ENCODE assay signal across 29 cellular contexts in genomic region chr10:130234171-130234965, GRCh38.
"Had no signal": no experiment of that assay in that cellular context is flagged by ENCODE, and none has a peak within 500 bp of the region (broad histone marks: within the 10 kb centered on the region; RNA-seq: fewer than 3 reads in every experiment).

No MANE protein-coding gene starts in this region.

- H3K4me3 Mint-ChIP-seq: activated CD4-positive, alpha-beta T cell treated with anti-CD3 and anti-CD28 coated beads, Interleukin-2, amount 10 ng/mL, durations not matched to agents 7 days and 5 days; activated CD8-positive, alpha-beta T cell treated with anti-CD3 and anti-CD28 coated beads, Interleukin-2, amount 10 ng/mL, durations not matched to agents 7 days and 5 days; activated naive CD4-positive, alpha-beta T cell treated with anti-CD3 and anti-CD28 coated beads, Interleukin-2, amount 10 ng/mL, durations not matched to agents 7 days and 5 days; activated naive CD8-positive, alpha-beta T cell treated with anti-CD3 and anti-CD28 coated beads, Interleukin-2, amount 10 ng/mL, durations not matched to agents 7 days and 5 days; activated T-cell treated with anti-CD3 and anti-CD28 coated beads, Interleukin-2, amount 50 U/mL, for 24 hours; brain; dendritic cell treated with granulocyte-macrophage colony-stimulating factor and Interleukin-4, amounts not matched to agents 40 ng/mL and 50 ng/mL, for 4 days; nephron; WTC11 had no signal

- H3K27ac ChIP-seq: ascending aorta, esophagus muscularis mucosa, foreskin keratinocyte, heart right ventricle, left lung, pancreas, psoas muscle, testis, transverse colon, uterus had no signal

- H3K4me1 ChIP-seq: ascending aorta, esophagus muscularis mucosa, foreskin keratinocyte, heart right ventricle, left lung, pancreas, psoas muscle, testis, transverse colon, uterus had no signal

- H3K27me3 ChIP-seq: ascending aorta, esophagus muscularis mucosa, foreskin keratinocyte, heart right ventricle, left lung, pancreas, testis, transverse colon, uterus had no signal

- H3K4me3 ChIP-seq: ascending aorta, esophagus muscularis mucosa, heart right ventricle, left lung, lung, pancreas, psoas muscle, smooth muscle cell, testis, transverse colon, uterus had no signal

- H3K36me3 ChIP-seq: ascending aorta, esophagus muscularis mucosa, heart right ventricle, left lung, pancreas, transverse colon, uterus had no signal

- H3K27ac Mint-ChIP-seq: activated CD4-positive, alpha-beta T cell treated with anti-CD3 and anti-CD28 coated beads, Interleukin-2, amount 10 ng/mL, durations not matched to agents 7 days and 5 days; activated CD8-positive, alpha-beta T cell treated with anti-CD3 and anti-CD28 coated beads, Interleukin-2, amount 10 ng/mL, durations not matched to agents 7 days and 5 days; activated naive CD4-positive, alpha-beta T cell treated with anti-CD3 and anti-CD28 coated beads, Interleukin-2, amount 10 ng/mL, durations not matched to agents 7 days and 5 days; activated naive CD8-positive, alpha-beta T cell treated with anti-CD3 and anti-CD28 coated beads, Interleukin-2, amount 10 ng/mL, durations not matched to agents 7 days and 5 days; activated T-cell treated with anti-CD3 and anti-CD28 coated beads, Interleukin-2, amount 50 U/mL, for 24 hours; brain; dendritic cell treated with granulocyte-macrophage colony-stimulating factor and Interleukin-4, amounts not matched to agents 40 ng/mL and 50 ng/mL, for 4 days; nephron; WTC11 had no signal

- H3K9me3 Mint-ChIP-seq: activated CD4-positive, alpha-beta T cell treated with anti-CD3 and anti-CD28 coated beads, Interleukin-2, amount 10 ng/mL, durations not matched to agents 7 days and 5 days; activated naive CD4-positive, alpha-beta T cell treated with anti-CD3 and anti-CD28 coated beads, Interleukin-2, amount 10 ng/mL, durations not matched to agents 7 days and 5 days; activated T-cell treated with anti-CD3 and anti-CD28 coated beads, Interleukin-2, amount 50 U/mL, for 24 hours; dendritic cell treated with granulocyte-macrophage colony-stimulating factor and Interleukin-4, amounts not matched to agents 40 ng/mL and 50 ng/mL, for 4 days had no signal

- ATAC-seq: activated CD8-positive, alpha-beta T cell treated with anti-CD3 and anti-CD28 coated beads, Interleukin-2, amount 10 ng/mL, durations not matched to agents 7 days and 5 days; foreskin keratinocyte; heart right ventricle; left lung; pancreas; psoas muscle; WTC11 had no signal

- H3K4me1 Mint-ChIP-seq: activated CD4-positive, alpha-beta T cell treated with anti-CD3 and anti-CD28 coated beads, Interleukin-2, amount 10 ng/mL, durations not matched to agents 7 days and 5 days; activated naive CD4-positive, alpha-beta T cell treated with anti-CD3 and anti-CD28 coated beads, Interleukin-2, amount 10 ng/mL, durations not matched to agents 7 days and 5 days; activated naive CD8-positive, alpha-beta T cell treated with anti-CD3 and anti-CD28 coated beads, Interleukin-2, amount 10 ng/mL, durations not matched to agents 7 days and 5 days; nephron; WTC11 had no signal

- H3K4me2 ChIP-seq: smooth muscle cell had no signal

- H3K9me3 ChIP-seq: ascending aorta, left lung, pancreas, testis, transverse colon, uterus had no signal

- DNase-seq: activated CD4-positive, alpha-beta T cell treated with anti-CD3 and anti-CD28 coated beads for 1 hour; activated CD4-positive, alpha-beta T cell treated with anti-CD3 and anti-CD28 coated beads, Interleukin-2, amount 10 ng/mL, durations not matched to agents 7 days and 5 days; activated CD8-positive, alpha-beta T cell treated with anti-CD3 and anti-CD28 coated beads, Interleukin-2, amount 10 ng/mL, durations not matched to agents 7 days and 5 days; activated gamma-delta T cell; activated naive CD4-positive, alpha-beta T cell treated with anti-CD3 and anti-CD28 coated beads, Interleukin-2, amount 10 ng/mL, durations not matched to agents 7 days and 5 days; activated naive CD8-positive, alpha-beta T cell treated with anti-CD3 and anti-CD28 coated beads, Interleukin-2, amount 10 ng/mL, durations not matched to agents 7 days and 5 days; activated T-cell treated with anti-CD3 and anti-CD28 coated beads, Interleukin-2, amount 50 U/mL, for 24 hours; caudate nucleus; foreskin keratinocyte; heart right ventricle; kidney glomerular epithelial cell; left lung; pancreas; psoas muscle; stimulated activated CD4-positive, alpha-beta T cell treated with anti-CD3 and anti-CD28 coated beads, Interleukin-15, amount 100 ng/mL, for 24 hours; stimulated activated CD4-positive, alpha-beta T cell treated with anti-CD3 and anti-CD28 coated beads, Interleukin-2, amount 100 ng/mL, for 24 hours; stimulated activated naive CD4-positive, alpha-beta T cell treated with Interleukin-2 at 50 U/mL for 16 hours; T-helper 2 cell; testis; transverse colon; uterus had no signal

- H3K36me3 Mint-ChIP-seq: activated naive CD4-positive, alpha-beta T cell treated with anti-CD3 and anti-CD28 coated beads, Interleukin-2, amount 10 ng/mL, durations not matched to agents 7 days and 5 days; activated naive CD8-positive, alpha-beta T cell treated with anti-CD3 and anti-CD28 coated beads, Interleukin-2, amount 10 ng/mL, durations not matched to agents 7 days and 5 days; brain had no signal
